In genomic region chr18:27921904-27922541, GRCh38 we compare ENCODE assay signal across 11 cellular contexts.
DNase-seq lines count a peak whose midpoint lies in the region; ATAC-seq and TF ChIP-seq lines count a peak whose summit lies in the region.
"Had no signal": no experiment of that assay in that cellular context is flagged by ENCODE, and none has a peak within 500 bp of the region (broad histone marks: within the 10 kb centered on the region; RNA-seq: fewer than 3 reads in every experiment).

No MANE protein-coding gene starts in this region.

- H3K27me3 ChIP-seq in GM23338 (ENCODE audit: insufficient read depth) (no peaks in the 10 kb centered on the region), RWPE2 (ENCODE audit: insufficient read depth, poor library complexity, severe bottlenecking) (no peaks in the 10 kb centered on the region)
- H3K27me3 ChIP-seq: tibial artery had no signal

- H2AFZ ChIP-seq in GM23338: peak overlapping the region; percentile 2; the same call in 1 of the 2 replicates

- H3K9me3 Mint-ChIP-seq in GM23338: no peaks in the 10 kb centered on the region
- H3K9me3 Mint-ChIP-seq in effector memory CD8-positive, alpha-beta T cell: peaks cover 8 to 13% of the 10 kb centered on the region in 2 donors

- no peak overlapping the region for H3K27ac ChIP-seq in GM23338 (ENCODE audit: low read depth)
- H3K27ac ChIP-seq in RWPE2 (ENCODE audit: poor library complexity, severe bottlenecking): peak overlapping the region; percentile 56
- H3K27ac ChIP-seq: tibial artery had no signal

- H4K20me1 ChIP-seq in GM23338 (replicated peaks; ENCODE audit: insufficient read depth): no peaks in the 10 kb centered on the region

- no peak overlapping the region for H3K4me3 ChIP-seq in GM23338
- H3K4me3 ChIP-seq in RWPE2 (ENCODE audit: severe bottlenecking): no peak overlapping the region
- H3K4me3 ChIP-seq in fibroblast of pulmonary artery (replicated peaks; ENCODE audit: low read depth, low read length): no peak overlapping the region
- H3K4me3 ChIP-seq: tibial artery had no signal

- H3K27ac Mint-ChIP-seq in GM23338: no peak overlapping the region
- no peak overlapping the region for H3K27ac Mint-ChIP-seq in effector memory CD8-positive, alpha-beta T cell
- H3K27ac Mint-ChIP-seq: activated naive CD8-positive, alpha-beta T cell had no signal

- no peaks in the 10 kb centered on the region for H3K9me3 ChIP-seq in RWPE2 (ENCODE audit: severe bottlenecking)
- H3K9me3 ChIP-seq: tibial artery had no signal

- peaks cover 1% of the 10 kb centered on the region for H3K27me3 Mint-ChIP-seq in GM23338 (ENCODE audit: insufficient read depth, low read depth, poor library complexity)
- no peaks in the 10 kb centered on the region for H3K27me3 Mint-ChIP-seq in effector memory CD8-positive, alpha-beta T cell
- H3K27me3 Mint-ChIP-seq: activated naive CD8-positive, alpha-beta T cell had no signal

- no peak overlapping the region for H3K4me2 ChIP-seq in GM23338

- H3K79me2 ChIP-seq in GM23338 (replicated peaks; ENCODE audit: insufficient read depth): no peaks in the 10 kb centered on the region

- H3K4me3 Mint-ChIP-seq in GM23338: no peak overlapping the region
- no peak overlapping the region for H3K4me3 Mint-ChIP-seq in effector memory CD8-positive, alpha-beta T cell
- H3K4me3 Mint-ChIP-seq: activated naive CD8-positive, alpha-beta T cell had no signal

- ATAC-seq in GM23338: peak; percentile 54
- peak; percentile 99 for ATAC-seq in RWPE2 (ENCODE audit: low read depth)
- ATAC-seq in effector memory CD8-positive, alpha-beta T cell (replicated peaks): no peak

- H3F3A ChIP-seq in GM23338 (replicated peaks; ENCODE audit: low read depth): no peaks in the 10 kb centered on the region

- TF ChIP-seq CTCF in GM23338 (conservative IDR thresholded peaks at IDR 0.05; ENCODE audit: low read depth in 2 of 2): no peak
- no peak for TF ChIP-seq CTCF in RWPE2 (IDR thresholded peaks at IDR 0.05; ENCODE audit: poor library complexity, severe bottlenecking)
- TF ChIP-seq CTCF in fibroblast of pulmonary artery (IDR thresholded peaks at IDR 0.05; ENCODE audit: low read length, missing control alignments): no peak

- no peaks in the 10 kb centered on the region for H3K36me3 ChIP-seq in GM23338 (ENCODE audit: insufficient read depth)
- no peaks in the 10 kb centered on the region for H3K36me3 ChIP-seq in RWPE2 (ENCODE audit: low read depth)
- H3K36me3 ChIP-seq: tibial artery had no signal

- H3K9me2 ChIP-seq in GM23338 (ENCODE audit: insufficient read depth): no peaks in the 10 kb centered on the region

- peaks cover 9% of the 10 kb centered on the region for H3K4me1 Mint-ChIP-seq in GM23338
- no peaks in the 10 kb centered on the region for H3K4me1 Mint-ChIP-seq in effector memory CD8-positive, alpha-beta T cell (ENCODE audit: low read depth in 2 of 2)

- no peaks in the 10 kb centered on the region for H3K36me3 Mint-ChIP-seq in GM23338 (ENCODE audit: low read depth)
- no peaks in the 10 kb centered on the region for H3K36me3 Mint-ChIP-seq in effector memory CD8-positive, alpha-beta T cell (ENCODE audit: insufficient read depth)
- H3K36me3 Mint-ChIP-seq: activated naive CD8-positive, alpha-beta T cell had no signal

- peaks cover 4% of the 10 kb centered on the region; the same call in 1 of the 2 replicates for H3K4me1 ChIP-seq in GM23338 (ENCODE audit: insufficient read depth)
- H3K4me1 ChIP-seq in RWPE2 (ENCODE audit: insufficient read depth, poor library complexity, severe bottlenecking): no peaks in the 10 kb centered on the region
- H3K4me1 ChIP-seq: tibial artery had no signal

- peak; percentile 23 for DNase-seq in GM23338 (ENCODE audit: low spot score)
- peak; percentile 57 for DNase-seq in RWPE2 (ENCODE audit: low spot score)
- DNase-seq in fibroblast of pulmonary artery (ENCODE audit: low read depth): peak; percentile 65
- peak; percentile 84 for DNase-seq in renal cortical epithelial cell (ENCODE audit: low read depth)
- no peak for DNase-seq in NCI-H1436 (lab: John Stamatoyannopoulos, UW)
- no peak for DNase-seq in effector memory CD8-positive, alpha-beta T cell
- no peak for DNase-seq in NOMO-1 treated with dmso at 0.1 percent for 144 hours (lab: John Stamatoyannopoulos, UW; ENCODE audit: unreplicated experiment)
- no peak for DNase-seq in activated CD8-positive, alpha-beta memory T cell treated with anti-CD3 and anti-CD28 coated beads, Interleukin-2, amount 50 U/mL, for 48 hours
- DNase-seq: T-helper 2 cell, tibial artery had no signal

TF ChIP-seq in GM23338, 12 proteins besides CTCF, POLR2A, EP300 and RAD21:
- TF ChIP-seq ZNF331 (CRISPR knock-in tag; IDR thresholded peaks at IDR 0.05; ENCODE audit: low read depth): no peak

Comparison
In these comparisons a context has a peak if more than half of its experiments do, and no peak if none do; other contexts are left out.
1. DNase-seq: peak in GM23338 (single experiment), RWPE2 (single experiment), fibroblast of pulmonary artery (single experiment) and renal cortical epithelial cell (single experiment); none in NCI-H1436 (single experiment), effector memory CD8-positive, alpha-beta T cell (0 of 3), NOMO-1 treated with dmso at 0.1 percent for 144 hours (single experiment) and activated CD8-positive, alpha-beta memory T cell treated with anti-CD3 and anti-CD28 coated beads, Interleukin-2, amount 50 U/mL, for 48 hours (single experiment).